ENCODE assay signal across 13 cellular contexts in genomic region chr12:71469235-71469873, GRCh38. TPM values are rescaled to one million over a fixed set of nuclear protein-coding genes. Genes with fewer than 3 reads are reported as not detected.
DNase-seq lines count a peak whose midpoint lies in the region; ATAC-seq, FAIRE-seq and TF ChIP-seq lines count a peak whose summit lies in the region.
"Had no signal": no experiment of that assay in that cellular context is flagged by ENCODE, and none has a peak within 500 bp of the region (broad histone marks: within the 10 kb centered on the region; RNA-seq: fewer than 3 reads in every experiment).

No MANE protein-coding gene starts in this region.

- H3K27me3 ChIP-seq in foreskin keratinocyte, result peaks cover 29% of the 10 kb centered on the region

- DNase-seq in NCI-H748 (lab: John Stamatoyannopoulos, UW; ENCODE audit: unreplicated experiment) (peak; percentile 8), NCI-H748 treated with DMSO at 0.1 percent for 48 hours (lab: John Stamatoyannopoulos, UW) (no peak), foreskin keratinocyte (peak in 1 of 2 donors; percentile 7), urothelium cell line (ENCODE audit: low spot score) (peak; percentile 68)
- DNase-seq: activated naive CD4-positive, alpha-beta T cell treated with Interleukin-2 at 50 U/mL for 16 hours; NCI-H510A had no signal

- FAIRE-seq in TTC549 (lab: Jason Lieb, UNC) (peak; percentile 13), urothelium cell line (lab: Jason Lieb, UNC) (no peak)
- FAIRE-seq: A204.1, G401.6 had no signal

- H3K9me3 Mint-ChIP-seq in stimulated activated memory B cell treated with anti-CD40 and anti-IgM and Interleukin-4, amounts not matched to agents 10 μg/mL and 1 μg/mL and 100 μg/mL, for 72 hours, result no peaks in the 10 kb centered on the region

- H3K4me1 ChIP-seq in foreskin keratinocyte, result no peaks in the 10 kb centered on the region

- no peaks in the 10 kb centered on the region for H3K36me3 Mint-ChIP-seq in stimulated activated memory B cell treated with anti-CD40 and anti-IgM and Interleukin-4, amounts not matched to agents 10 μg/mL and 1 μg/mL and 100 μg/mL, for 72 hours

- H3K27ac ChIP-seq in foreskin keratinocyte, result no peak overlapping the region
- H3K27ac ChIP-seq: skin epidermis had no signal

- no peak for TF ChIP-seq CTCF in foreskin keratinocyte (conservative IDR thresholded peaks at IDR 0.05)

- ATAC-seq in foreskin keratinocyte (peak; percentile 35), HG02678 (IDR thresholded peaks at IDR 0.05; ENCODE audit: unreplicated experiment) (no peak), HG02610 (IDR thresholded peaks at IDR 0.05; ENCODE audit: unreplicated experiment) (no peak)
- no peak for ATAC-seq in stimulated activated memory B cell treated with anti-CD40 and anti-IgM and Interleukin-4, amounts not matched to agents 10 μg/mL and 1 μg/mL and 100 μg/mL, for 72 hours

- peaks cover 20% of the 10 kb centered on the region for H3K27me3 Mint-ChIP-seq in stimulated activated memory B cell treated with anti-CD40 and anti-IgM and Interleukin-4, amounts not matched to agents 10 μg/mL and 1 μg/mL and 100 μg/mL, for 72 hours

- no peaks in the 10 kb centered on the region for H3K4me1 Mint-ChIP-seq in stimulated activated memory B cell treated with anti-CD40 and anti-IgM and Interleukin-4, amounts not matched to agents 10 μg/mL and 1 μg/mL and 100 μg/mL, for 72 hours

- no peak overlapping the region for H3K4me3 Mint-ChIP-seq in stimulated activated memory B cell treated with anti-CD40 and anti-IgM and Interleukin-4, amounts not matched to agents 10 μg/mL and 1 μg/mL and 100 μg/mL, for 72 hours

- H3K27ac Mint-ChIP-seq in stimulated activated memory B cell treated with anti-CD40 and anti-IgM and Interleukin-4, amounts not matched to agents 10 μg/mL and 1 μg/mL and 100 μg/mL, for 72 hours, result no peak overlapping the region

RNA-seq across cellular contexts. Expression of gene LGR5, which starts 29.8 kb away (rescaled TPM):
- not detected in 2 replicates for total RNA-seq in foreskin keratinocyte
- not detected in 2 replicates for polyA plus RNA-seq in foreskin keratinocyte
